Comparison of ENCODE assay signal across 1 cellular context in genomic region chr1:163826500-163826899, GRCh38.
TF ChIP-seq lines count a peak whose summit lies in the region.

No MANE protein-coding gene starts in this region.

TF ChIP-seq in GM23338, 12 proteins besides CTCF, POLR2A, EP300 and RAD21 (continued from another document):
- TF ChIP-seq ZNF462 (CRISPR knock-in tag; IDR thresholded peaks at IDR 0.05): no peak
- TF ChIP-seq POLR2AphosphoS5 (IDR thresholded peaks at IDR 0.05; ENCODE audit: low read depth): no peak
- no peak for TF ChIP-seq ZNF114 (CRISPR knock-in tag; IDR thresholded peaks at IDR 0.05)
- TF ChIP-seq REST (IDR thresholded peaks at IDR 0.05; ENCODE audit: unreplicated experiment): no peak
TF ChIP-seq in GM23338: peak in this region for 0.
